ENCODE assay signal across 8 cellular contexts in the genomic region with DNA sequence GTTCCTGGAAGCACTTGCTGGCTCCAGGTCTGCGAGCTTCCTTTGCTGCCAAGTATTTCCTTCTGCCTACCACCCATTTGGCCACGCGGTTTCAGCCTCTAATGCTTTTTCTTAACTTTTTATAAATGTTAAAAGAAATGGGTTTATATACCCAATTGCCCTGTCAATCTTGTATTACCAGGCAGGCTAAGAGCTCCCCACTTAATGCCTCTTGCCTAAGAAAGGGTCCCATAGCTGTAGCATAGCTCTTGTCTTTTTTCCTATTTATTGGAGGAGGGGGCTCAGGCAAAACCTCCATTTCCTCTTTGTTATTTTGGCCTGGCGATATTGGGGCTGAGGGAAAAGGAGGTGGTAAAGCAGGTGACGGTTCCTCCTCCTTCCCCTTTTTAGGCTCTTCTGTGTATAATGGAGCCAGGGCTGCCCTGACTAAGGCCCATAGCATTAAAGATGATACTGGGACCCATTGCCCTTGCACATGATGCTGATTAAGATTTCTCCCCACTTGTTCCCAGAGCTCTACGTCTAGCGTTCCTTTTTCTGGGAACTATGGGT. TPM values are rescaled to one million over a fixed set of nuclear protein-coding genes. Genes with fewer than 3 reads are reported as not detected.
DNase-seq lines count a peak whose midpoint lies in the region; ATAC-seq, FAIRE-seq and TF ChIP-seq lines count a peak whose summit lies in the region.

No MANE protein-coding gene starts in this region.

- DNase-seq in A549 (ENCODE audit: low read depth in 1 of 2, low spot score in 1 of 2) (no peak), pons (ENCODE audit: low spot score) (no peak), NCI-H1930 (lab: John Stamatoyannopoulos, UW) (no peak), GM19240 (ENCODE audit: insufficient read length, low spot score) (no peak)
- no peak for DNase-seq in central memory CD4-positive, alpha-beta T cell

- no peak for TF ChIP-seq POLR2A in A549 (IDR thresholded peaks at IDR 0.05; ENCODE audit: low read length)

- H3K9me3 ChIP-seq in A549, result no peaks in the 10 kb centered on the region
- H3K9me3 ChIP-seq in iPS-18a (ENCODE audit: control insufficient read depth, low read depth, low read length), result no peaks in the 10 kb centered on the region

- no peak for TF ChIP-seq EP300 in A549 (IDR thresholded peaks at IDR 0.05)

- H3K27ac ChIP-seq in A549 (peak overlapping the region in 1 of 2 experiments; percentile 69; a peak in 2 of 6 replicates), iPS-18a (ENCODE audit: low read length) (no peak overlapping the region)

- H3K27me3 ChIP-seq in iPS-18a (ENCODE audit: control insufficient read depth, insufficient read depth, low read length), result no peaks in the 10 kb centered on the region

- ATAC-seq in A549 (peak in 1 of 2 experiments; percentile 20; a peak in 3 of 6 replicates), GM21576 (IDR thresholded peaks at IDR 0.05; ENCODE audit: unreplicated experiment) (peak; percentile 8), SK-N-SH treated with all-trans-retinoic acid at 6 μM for 48 hours (no peak)

- H3K4me2 ChIP-seq in A549, result peak overlapping the region; percentile 83

- POLR2A ChIA-PET in A549 (lab: Yijun Ruan, JAX), result interaction anchor here (1.1 kb wide), 1 partner anchor 36 kb away, joined by 5 read pairs; a partner anchor contains a TSS

- H3K4me3 ChIP-seq in A549 (peak overlapping the region; percentile 44; the same call in 2 of the 3 replicates), iPS-18a (ENCODE audit: low read length) (peak overlapping the region; percentile 31)

- peak overlapping the region; percentile 21 for H3K9ac ChIP-seq in iPS-18a (ENCODE audit: low read length)

- CTCF ChIA-PET in A549 (lab: Yijun Ruan, JAX), result interaction anchor here (0.6 to 6.7 kb wide), 9 partner anchors 10 to 38 kb away, joined by 3 to 43 read pairs (median 4); no protein-coding TSS in a partner anchor

- H3K4me1 ChIP-seq in A549, result peaks cover 9% of the 10 kb centered on the region
- peaks cover 32% of the 10 kb centered on the region for H3K4me1 ChIP-seq in iPS-18a (ENCODE audit: control insufficient read depth, low read depth, low read length)

- 54% methylated on average over 7 of the region's 7 CpGs for WGBS in A549 (ENCODE audit: missing lambda C conversion rate)

- H3K36me3 ChIP-seq in iPS-18a (ENCODE audit: control insufficient read depth, low read depth, low read length), result no peaks in the 10 kb centered on the region

- FAIRE-seq in A549 (lab: Jason Lieb, UNC), result no peak

- no peak for TF ChIP-seq CTCF in A549 (IDR thresholded peaks at IDR 0.05)

- no peak for TF ChIP-seq RAD21 in A549 (conservative IDR thresholded peaks at IDR 0.05 in 1 of 2, IDR thresholded peaks at IDR 0.05 in 1 of 2)

TF ChIP-seq in A549, 52 proteins besides CTCF, POLR2A, EP300 and RAD21:
- TF ChIP-seq MAFK (IDR thresholded peaks at IDR 0.05; ENCODE audit: partially characterized antibody) (no peak), KDM1A (IDR thresholded peaks at IDR 0.05; ENCODE audit: low read depth) (no peak), ZNF302 (CRISPR knock-in tag; IDR thresholded peaks at IDR 0.05) (no peak), HOXA7 (CRISPR knock-in tag; IDR thresholded peaks at IDR 0.05) (no peak)

TF ChIP-seq in SK-N-SH treated with all-trans-retinoic acid at 6 μM for 48 hours, 23 proteins besides CTCF, POLR2A, EP300 and RAD21:
- TF ChIP-seq, protein P1, sequence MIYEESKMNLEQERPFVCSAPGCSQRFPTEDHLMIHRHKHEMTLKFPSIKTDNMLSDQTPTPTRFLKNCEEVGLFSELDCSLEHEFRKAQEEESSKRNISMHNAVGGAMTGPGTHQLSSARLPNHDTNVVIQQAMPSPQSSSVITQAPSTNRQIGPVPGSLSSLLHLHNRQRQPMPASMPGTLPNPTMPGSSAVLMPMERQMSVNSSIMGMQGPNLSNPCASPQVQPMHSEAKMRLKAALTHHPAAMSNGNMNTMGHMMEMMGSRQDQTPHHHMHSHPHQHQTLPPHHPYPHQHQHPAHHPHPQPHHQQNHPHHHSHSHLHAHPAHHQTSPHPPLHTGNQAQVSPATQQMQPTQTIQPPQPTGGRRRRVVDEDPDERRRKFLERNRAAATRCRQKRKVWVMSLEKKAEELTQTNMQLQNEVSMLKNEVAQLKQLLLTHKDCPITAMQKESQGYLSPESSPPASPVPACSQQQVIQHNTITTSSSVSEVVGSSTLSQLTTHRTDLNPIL (CRISPR knock-in tag; IDR thresholded peaks at IDR 0.05; ENCODE audit: low read depth), result no peak
- TF ChIP-seq ZFP30 (CRISPR knock-in tag; IDR thresholded peaks at IDR 0.05), result peak; percentile 26; the same call in 1 of the 2 replicates
TF ChIP-seq in SK-N-SH treated with all-trans-retinoic acid at 6 μM for 48 hours: peak in this region for 1.

RNA-seq across cellular contexts. Expression of a gene that starts 21.6 kb away (rescaled TPM):
- polyA plus RNA-seq in A549 (2011; rRNA removed), result 30.1 and 38.8 TPM in 2 replicates
- 5.9 and 6.4 TPM in 2 replicates for polyA plus RNA-seq in A549 (2012; cell fraction: cytosol; rRNA removed)
- 1.8 and 2.2 TPM in 2 replicates for polyA plus RNA-seq in A549 (2012; cell fraction: nucleus; rRNA removed)
- 11.1 to 12.4 TPM (median 11.2 TPM) in 3 replicates for polyA plus RNA-seq in A549 (2017; fragmentation: RNase III; extraction: RNeasy Plus Mini Kit Qiagen cat#74134 plus additional on column Dnase treatment)
- 29.9 and 34.5 TPM in 2 replicates for polyA minus RNA-seq in A549 (2011; rRNA and poly(A)+ RNA removed)

RNA-seq across cellular contexts. Expression of a gene that starts 36.4 kb away (rescaled TPM):
- polyA plus RNA-seq in A549 (2011; rRNA removed) (41.5 and 50.1 TPM in 2 replicates), A549 (2017; fragmentation: RNase III; extraction: RNeasy Plus Mini Kit Qiagen cat#74134 plus additional on column Dnase treatment) (32.6 to 37.0 TPM (median 33.7 TPM) in 3 replicates)
- 20.0 and 22.0 TPM in 2 replicates for polyA plus RNA-seq in A549 (2012; cell fraction: cytosol; rRNA removed)
- polyA plus RNA-seq in A549 (2012; cell fraction: nucleus; rRNA removed), result 3.7 and 6.2 TPM in 2 replicates
- 7.2 and 9.8 TPM in 2 replicates for polyA minus RNA-seq in A549 (2011; rRNA and poly(A)+ RNA removed)
